1 cellular context compared by ENCODE assay signal in the genomic region with DNA sequence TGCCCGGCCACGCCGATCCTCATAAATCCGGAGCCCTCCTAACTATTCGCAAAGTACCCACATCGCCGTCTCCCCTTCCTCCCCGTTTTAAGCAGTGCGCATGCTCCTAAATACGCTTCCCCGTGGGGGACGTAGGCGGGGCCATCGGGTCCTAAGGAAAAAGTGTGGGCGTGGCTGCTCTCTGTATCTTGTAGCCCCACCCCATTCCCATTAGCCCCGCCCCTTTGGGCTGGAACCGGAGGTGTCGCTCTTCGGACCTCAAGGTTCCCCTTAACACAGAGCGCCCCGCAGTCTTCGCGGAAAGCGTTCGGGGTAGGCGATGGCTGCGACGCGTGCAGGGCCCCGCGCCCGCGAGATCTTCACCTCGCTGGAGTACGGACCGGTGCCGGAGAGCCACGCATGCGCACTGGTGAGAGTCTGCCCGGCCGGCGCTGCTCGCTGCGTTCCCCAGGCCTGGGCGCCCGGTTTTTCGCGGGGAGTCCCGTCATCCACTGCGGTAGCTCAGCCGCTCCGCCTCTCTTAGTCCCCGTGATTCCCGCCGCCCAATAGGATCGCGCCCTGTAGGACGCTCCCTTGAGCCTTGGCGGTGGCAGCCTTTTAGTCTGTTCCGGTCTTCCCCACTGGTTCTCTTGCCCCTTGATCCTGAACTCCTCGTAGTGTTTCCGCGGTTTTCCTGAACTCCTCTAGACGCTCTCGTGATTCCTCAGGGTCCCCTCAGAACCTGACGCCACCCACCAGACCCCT.
TF ChIP-seq lines count a peak whose summit lies in the region.

A gene (plus strand): TSS at position 213 of the 744 bp plus-strand sequence. CDS start 107 bp downstream, at position 320.

TF ChIP-seq in HepG2, 621 proteins besides CTCF, POLR2A, EP300 and RAD21 (continued from another document and continues in another):
- TF ChIP-seq, protein P1, sequence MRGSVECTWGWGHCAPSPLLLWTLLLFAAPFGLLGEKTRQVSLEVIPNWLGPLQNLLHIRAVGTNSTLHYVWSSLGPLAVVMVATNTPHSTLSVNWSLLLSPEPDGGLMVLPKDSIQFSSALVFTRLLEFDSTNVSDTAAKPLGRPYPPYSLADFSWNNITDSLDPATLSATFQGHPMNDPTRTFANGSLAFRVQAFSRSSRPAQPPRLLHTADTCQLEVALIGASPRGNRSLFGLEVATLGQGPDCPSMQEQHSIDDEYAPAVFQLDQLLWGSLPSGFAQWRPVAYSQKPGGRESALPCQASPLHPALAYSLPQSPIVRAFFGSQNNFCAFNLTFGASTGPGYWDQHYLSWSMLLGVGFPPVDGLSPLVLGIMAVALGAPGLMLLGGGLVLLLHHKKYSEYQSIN (CRISPR knock-in tag; IDR thresholded peaks at IDR 0.05; ENCODE audit: borderline replicate concordance) = no peak
- TF ChIP-seq, protein P2, sequence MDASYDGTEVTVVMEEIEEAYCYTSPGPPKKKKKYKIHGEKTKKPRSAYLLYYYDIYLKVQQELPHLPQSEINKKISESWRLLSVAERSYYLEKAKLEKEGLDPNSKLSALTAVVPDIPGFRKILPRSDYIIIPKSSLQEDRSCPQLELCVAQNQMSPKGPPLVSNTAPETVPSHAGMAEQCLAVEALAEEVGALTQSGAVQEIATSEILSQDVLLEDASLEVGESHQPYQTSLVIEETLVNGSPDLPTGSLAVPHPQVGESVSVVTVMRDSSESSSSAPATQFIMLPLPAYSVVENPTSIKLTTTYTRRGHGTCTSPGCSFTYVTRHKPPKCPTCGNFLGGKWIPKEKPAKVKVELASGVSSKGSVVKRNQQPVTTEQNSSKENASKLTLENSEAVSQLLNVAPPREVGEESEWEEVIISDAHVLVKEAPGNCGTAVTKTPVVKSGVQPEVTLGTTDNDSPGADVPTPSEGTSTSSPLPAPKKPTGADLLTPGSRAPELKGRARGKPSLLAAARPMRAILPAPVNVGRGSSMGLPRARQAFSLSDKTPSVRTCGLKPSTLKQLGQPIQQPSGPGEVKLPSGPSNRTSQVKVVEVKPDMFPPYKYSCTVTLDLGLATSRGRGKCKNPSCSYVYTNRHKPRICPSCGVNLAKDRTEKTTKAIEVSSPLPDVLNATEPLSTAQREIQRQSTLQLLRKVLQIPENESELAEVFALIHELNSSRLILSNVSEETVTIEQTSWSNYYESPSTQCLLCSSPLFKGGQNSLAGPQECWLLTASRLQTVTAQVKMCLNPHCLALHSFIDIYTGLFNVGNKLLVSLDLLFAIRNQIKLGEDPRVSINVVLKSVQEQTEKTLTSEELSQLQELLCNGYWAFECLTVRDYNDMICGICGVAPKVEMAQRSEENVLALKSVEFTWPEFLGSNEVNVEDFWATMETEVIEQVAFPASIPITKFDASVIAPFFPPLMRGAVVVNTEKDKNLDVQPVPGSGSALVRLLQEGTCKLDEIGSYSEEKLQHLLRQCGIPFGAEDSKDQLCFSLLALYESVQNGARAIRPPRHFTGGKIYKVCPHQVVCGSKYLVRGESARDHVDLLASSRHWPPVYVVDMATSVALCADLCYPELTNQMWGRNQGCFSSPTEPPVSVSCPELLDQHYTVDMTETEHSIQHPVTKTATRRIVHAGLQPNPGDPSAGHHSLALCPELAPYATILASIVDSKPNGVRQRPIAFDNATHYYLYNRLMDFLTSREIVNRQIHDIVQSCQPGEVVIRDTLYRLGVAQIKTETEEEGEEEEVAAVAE (CRISPR knock-in tag; IDR thresholded peaks at IDR 0.05; ENCODE audit: borderline replicate concordance) = no peak
- TF ChIP-seq HMG20B (CRISPR knock-in tag; conservative IDR thresholded peaks at IDR 0.05) (no peak), ZKSCAN8 (CRISPR knock-in tag; IDR thresholded peaks at IDR 0.05; ENCODE audit: borderline replicate concordance) (no peak), TEAD3 (CRISPR knock-in tag; optimal IDR thresholded peaks at IDR 0.05; ENCODE audit: borderline replicate concordance) (peak; percentile 19), ZNF678 (CRISPR knock-in tag; IDR thresholded peaks at IDR 0.05) (no peak), EZH2 (conservative IDR thresholded peaks at IDR 0.05; ENCODE audit: low read depth, low read length) (no peak), STAG1 (CRISPR knock-in tag; IDR thresholded peaks at IDR 0.05) (no peak), ZFAT (CRISPR knock-in tag; conservative IDR thresholded peaks at IDR 0.05) (no peak), KDM6A (CRISPR knock-in tag; IDR thresholded peaks at IDR 0.05; ENCODE audit: low read depth) (no peak), SIX1 (CRISPR knock-in tag; IDR thresholded peaks at IDR 0.05; ENCODE audit: borderline replicate concordance) (no peak), ZNF460 (CRISPR knock-in tag; IDR thresholded peaks at IDR 0.05; ENCODE audit: borderline replicate concordance) (no peak), CREB1 (IDR thresholded peaks at IDR 0.05) (peak; percentile 66), CREB1 (CRISPR knock-in tag; IDR thresholded peaks at IDR 0.05) (peak; percentile 43), FOSL1 (CRISPR knock-in tag; IDR thresholded peaks at IDR 0.05; ENCODE audit: borderline replicate concordance) (no peak), ZBTB38 (CRISPR knock-in tag; IDR thresholded peaks at IDR 0.05) (no peak; the same call in 1 of the 2 replicates), MEF2D (CRISPR knock-in tag; IDR thresholded peaks at IDR 0.05) (peak; percentile 78), ARHGAP35 (CRISPR knock-in tag; IDR thresholded peaks at IDR 0.05; ENCODE audit: borderline replicate concordance) (no peak), ZNF20 (CRISPR knock-in tag; IDR thresholded peaks at IDR 0.05) (peak; percentile 84; the same call in 1 of the 2 replicates), ZNF432 (CRISPR knock-in tag; IDR thresholded peaks at IDR 0.05; ENCODE audit: borderline replicate concordance) (no peak), HOXA9 (CRISPR knock-in tag; IDR thresholded peaks at IDR 0.05; ENCODE audit: borderline replicate concordance) (no peak), ZNF501 (CRISPR knock-in tag; IDR thresholded peaks at IDR 0.05) (peak; percentile 69), NFATC3 (CRISPR knock-in tag; IDR thresholded peaks at IDR 0.05) (no peak), ZBTB7A (CRISPR knock-in tag; IDR thresholded peaks at IDR 0.05) (no peak), BRCA1 (CRISPR knock-in tag; IDR thresholded peaks at IDR 0.05) (no peak), HNF4A (CRISPR knock-in tag; IDR thresholded peaks at IDR 0.05) (no peak; the same call in 1 of the 2 replicates), ZNF878 (CRISPR knock-in tag; IDR thresholded peaks at IDR 0.05) (no peak), HNRNPK (IDR thresholded peaks at IDR 0.05; ENCODE audit: low read depth, low read length, poor library complexity, severe bottlenecking) (peak; percentile 50), SRSF9 (IDR thresholded peaks at IDR 0.05; ENCODE audit: borderline replicate concordance, insufficient read depth, low read depth, low read length, poor library complexity, severe bottlenecking) (no peak), KLF9 (CRISPR knock-in tag; IDR thresholded peaks at IDR 0.05; ENCODE audit: low read depth) (no peak), JARID2 (CRISPR knock-in tag; IDR thresholded peaks at IDR 0.05; ENCODE audit: insufficient replicate concordance) (no peak), CREM (IDR thresholded peaks at IDR 0.05) (peak; percentile 56), CREM (CRISPR knock-in tag; IDR thresholded peaks at IDR 0.05) (no peak), MAF1 (CRISPR knock-in tag; IDR thresholded peaks at IDR 0.05; ENCODE audit: borderline replicate concordance) (no peak)
- TF ChIP-seq, protein P3, sequence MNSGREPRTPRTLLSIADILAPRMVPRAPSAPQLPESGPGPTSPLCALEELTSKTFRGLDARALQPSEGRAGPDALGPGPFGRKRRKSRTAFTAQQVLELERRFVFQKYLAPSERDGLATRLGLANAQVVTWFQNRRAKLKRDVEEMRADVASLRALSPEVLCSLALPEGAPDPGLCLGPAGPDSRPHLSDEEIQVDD (CRISPR knock-in tag; IDR thresholded peaks at IDR 0.05; ENCODE audit: borderline replicate concordance) = 0 out of 2 replicates have a peak, but pooled peaks have one; percentile 24
- TF ChIP-seq, protein P4, sequence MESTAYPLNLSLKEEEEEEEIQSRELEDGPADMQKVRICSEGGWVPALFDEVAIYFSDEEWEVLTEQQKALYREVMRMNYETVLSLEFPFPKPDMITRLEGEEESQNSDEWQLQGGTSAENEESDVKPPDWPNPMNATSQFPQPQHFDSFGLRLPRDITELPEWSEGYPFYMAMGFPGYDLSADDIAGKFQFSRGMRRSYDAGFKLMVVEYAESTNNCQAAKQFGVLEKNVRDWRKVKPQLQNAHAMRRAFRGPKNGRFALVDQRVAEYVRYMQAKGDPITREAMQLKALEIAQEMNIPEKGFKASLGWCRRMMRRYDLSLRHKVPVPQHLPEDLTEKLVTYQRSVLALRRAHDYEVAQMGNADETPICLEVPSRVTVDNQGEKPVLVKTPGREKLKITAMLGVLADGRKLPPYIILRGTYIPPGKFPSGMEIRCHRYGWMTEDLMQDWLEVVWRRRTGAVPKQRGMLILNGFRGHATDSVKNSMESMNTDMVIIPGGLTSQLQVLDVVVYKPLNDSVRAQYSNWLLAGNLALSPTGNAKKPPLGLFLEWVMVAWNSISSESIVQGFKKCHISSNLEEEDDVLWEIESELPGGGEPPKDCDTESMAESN (CRISPR knock-in tag; conservative IDR thresholded peaks at IDR 0.05) = peak; percentile 79
- TF ChIP-seq, protein P5, sequence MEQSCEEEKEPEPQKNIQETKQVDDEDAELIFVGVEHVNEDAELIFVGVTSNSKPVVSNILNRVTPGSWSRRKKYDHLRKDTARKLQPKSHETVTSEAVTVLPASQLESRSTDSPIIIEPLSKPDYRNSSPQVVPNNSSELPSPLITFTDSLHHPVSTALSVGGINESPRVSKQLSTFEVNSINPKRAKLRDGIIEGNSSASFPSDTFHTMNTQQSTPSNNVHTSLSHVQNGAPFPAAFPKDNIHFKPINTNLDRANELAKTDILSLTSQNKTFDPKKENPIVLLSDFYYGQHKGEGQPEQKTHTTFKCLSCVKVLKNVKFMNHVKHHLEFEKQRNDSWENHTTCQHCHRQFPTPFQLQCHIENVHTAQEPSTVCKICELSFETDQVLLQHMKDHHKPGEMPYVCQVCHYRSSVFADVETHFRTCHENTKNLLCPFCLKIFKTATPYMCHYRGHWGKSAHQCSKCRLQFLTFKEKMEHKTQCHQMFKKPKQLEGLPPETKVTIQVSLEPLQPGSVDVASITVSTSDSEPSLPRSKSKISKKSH (CRISPR knock-in tag; IDR thresholded peaks at IDR 0.05; ENCODE audit: borderline replicate concordance) = peak; percentile 55
- TF ChIP-seq, protein P6, sequence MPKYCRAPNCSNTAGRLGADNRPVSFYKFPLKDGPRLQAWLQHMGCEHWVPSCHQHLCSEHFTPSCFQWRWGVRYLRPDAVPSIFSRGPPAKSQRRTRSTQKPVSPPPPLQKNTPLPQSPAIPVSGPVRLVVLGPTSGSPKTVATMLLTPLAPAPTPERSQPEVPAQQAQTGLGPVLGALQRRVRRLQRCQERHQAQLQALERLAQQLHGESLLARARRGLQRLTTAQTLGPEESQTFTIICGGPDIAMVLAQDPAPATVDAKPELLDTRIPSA (CRISPR knock-in tag; IDR thresholded peaks at IDR 0.05; ENCODE audit: borderline replicate concordance) = 0 out of 2 replicates have a peak, but pooled peaks have one; percentile 36
- TF ChIP-seq, protein P7, sequence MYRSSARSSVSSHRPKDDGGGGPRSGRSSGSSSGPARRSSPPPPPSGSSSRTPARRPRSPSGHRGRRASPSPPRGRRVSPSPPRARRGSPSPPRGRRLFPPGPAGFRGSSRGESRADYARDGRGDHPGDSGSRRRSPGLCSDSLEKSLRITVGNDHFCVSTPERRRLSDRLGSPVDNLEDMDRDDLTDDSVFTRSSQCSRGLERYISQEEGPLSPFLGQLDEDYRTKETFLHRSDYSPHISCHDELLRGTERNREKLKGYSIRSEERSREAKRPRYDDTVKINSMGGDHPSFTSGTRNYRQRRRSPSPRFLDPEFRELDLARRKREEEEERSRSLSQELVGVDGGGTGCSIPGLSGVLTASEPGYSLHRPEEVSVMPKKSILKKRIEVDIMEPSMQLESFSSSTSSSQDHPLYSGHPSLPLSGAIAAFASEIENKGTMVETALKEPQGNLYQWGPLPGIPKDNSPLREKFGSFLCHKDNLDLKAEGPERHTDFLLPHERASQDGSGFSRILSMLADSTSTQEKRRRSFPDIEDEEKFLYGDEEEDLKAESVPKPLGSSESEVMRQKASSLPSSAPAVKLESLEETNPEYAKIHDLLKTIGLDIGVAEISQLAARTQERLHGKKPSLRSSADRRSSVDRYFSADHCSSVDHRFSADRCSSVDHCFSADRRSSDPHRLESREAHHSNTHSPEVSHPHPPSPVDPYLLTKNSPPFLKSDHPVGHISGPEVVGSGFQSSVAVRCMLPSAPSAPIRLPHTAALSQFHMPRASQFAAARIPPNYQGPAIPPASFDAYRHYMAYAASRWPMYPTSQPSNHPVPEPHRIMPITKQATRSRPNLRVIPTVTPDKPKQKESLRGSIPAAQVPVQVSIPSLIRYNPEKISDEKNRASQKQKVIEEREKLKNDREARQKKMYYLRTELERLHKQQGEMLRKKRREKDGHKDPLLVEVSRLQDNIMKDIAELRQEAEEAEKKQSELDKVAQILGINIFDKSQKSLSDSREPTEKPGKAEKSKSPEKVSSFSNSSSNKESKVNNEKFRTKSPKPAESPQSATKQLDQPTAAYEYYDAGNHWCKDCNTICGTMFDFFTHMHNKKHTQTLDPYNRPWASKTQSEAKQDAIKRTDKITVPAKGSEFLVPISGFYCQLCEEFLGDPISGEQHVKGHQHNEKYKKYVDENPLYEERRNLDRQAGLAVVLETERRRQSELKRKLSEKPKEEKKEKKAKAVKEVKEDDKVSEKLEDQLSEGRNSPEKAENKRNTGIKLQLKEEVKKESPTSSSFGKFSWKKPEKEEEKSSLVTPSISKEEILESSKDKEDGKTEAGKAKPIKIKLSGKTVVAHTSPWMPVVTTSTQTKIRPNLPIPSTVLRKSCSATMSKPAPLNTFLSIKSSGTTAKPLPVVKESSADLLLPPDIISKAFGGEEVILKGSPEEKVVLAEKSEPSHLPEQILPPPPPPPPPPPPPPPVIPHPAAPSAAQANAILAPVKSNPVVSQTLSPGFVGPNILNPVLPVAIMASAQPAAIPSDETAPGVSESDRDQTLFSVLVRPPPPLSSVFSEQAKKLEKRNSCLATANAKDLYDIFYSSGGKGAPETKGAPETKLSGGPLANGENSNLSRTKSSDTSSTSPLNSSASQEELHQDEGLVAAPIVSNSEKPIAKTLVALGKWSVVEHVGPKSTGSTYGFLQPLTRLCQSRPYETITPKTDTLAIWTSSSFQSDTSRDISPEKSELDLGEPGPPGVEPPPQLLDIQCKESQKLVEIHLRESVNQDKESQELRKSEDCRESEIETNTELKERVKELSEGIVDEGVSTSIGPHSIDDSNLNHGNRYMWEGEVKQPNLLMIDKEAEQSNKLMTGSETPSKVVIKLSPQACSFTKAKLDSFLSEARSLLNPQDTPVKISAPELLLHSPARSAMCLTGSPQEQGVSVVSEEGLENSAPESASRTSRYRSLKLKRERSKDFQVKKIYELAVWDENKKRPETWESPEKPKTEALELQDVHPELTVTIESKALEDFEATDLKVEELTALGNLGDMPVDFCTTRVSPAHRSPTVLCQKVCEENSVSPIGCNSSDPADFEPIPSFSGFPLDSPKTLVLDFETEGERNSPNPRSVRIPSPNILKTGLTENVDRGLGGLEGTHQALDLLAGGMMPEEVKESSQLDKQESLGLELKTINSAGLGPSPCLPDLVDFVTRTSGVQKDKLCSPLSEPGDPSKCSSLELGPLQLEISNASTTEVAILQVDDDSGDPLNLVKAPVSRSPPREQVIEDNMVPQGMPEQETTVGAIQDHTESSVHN (CRISPR knock-in tag; IDR thresholded peaks at IDR 0.05) = no peak
- TF ChIP-seq, protein P8, sequence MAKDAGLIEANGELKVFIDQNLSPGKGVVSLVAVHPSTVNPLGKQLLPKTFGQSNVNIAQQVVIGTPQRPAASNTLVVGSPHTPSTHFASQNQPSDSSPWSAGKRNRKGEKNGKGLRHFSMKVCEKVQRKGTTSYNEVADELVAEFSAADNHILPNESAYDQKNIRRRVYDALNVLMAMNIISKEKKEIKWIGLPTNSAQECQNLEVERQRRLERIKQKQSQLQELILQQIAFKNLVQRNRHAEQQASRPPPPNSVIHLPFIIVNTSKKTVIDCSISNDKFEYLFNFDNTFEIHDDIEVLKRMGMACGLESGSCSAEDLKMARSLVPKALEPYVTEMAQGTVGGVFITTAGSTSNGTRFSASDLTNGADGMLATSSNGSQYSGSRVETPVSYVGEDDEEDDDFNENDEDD (CRISPR knock-in tag; IDR thresholded peaks at IDR 0.05; ENCODE audit: borderline replicate concordance) = peak; percentile 95; the same call in 1 of the 2 replicates
